Comparison of ENCODE assay signal across 24 cellular contexts in the genomic region with DNA sequence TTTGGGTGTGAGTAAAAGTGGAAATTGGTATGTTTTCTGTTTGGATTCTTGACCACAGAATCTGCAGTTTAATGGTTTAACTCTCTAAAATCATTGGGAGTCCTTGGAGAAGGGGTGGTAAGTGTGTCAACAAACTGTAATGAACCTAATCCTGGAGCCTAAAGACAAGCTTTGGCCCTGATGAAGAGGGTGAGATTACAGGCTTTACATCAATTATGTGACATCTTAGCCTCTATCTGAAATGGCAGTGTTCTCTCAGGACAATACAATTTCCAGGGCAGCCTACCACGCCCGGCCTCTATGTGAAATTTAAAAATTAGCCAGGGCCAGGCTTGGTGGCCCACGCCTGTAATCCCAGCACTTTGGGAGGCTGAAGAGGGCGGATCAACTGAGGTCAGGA. TPM values are rescaled to one million over a fixed set of nuclear protein-coding genes. Genes with fewer than 3 reads are reported as not detected.
"Had no signal": no experiment of that assay in that cellular context is flagged by ENCODE, and none has a peak within 500 bp of the region (broad histone marks: within the 10 kb centered on the region; RNA-seq: fewer than 3 reads in every experiment).

No MANE protein-coding gene starts in this region.

- H3K9me3 ChIP-seq: left lung, neutrophil, pancreas, psoas muscle, thyroid gland, upper lobe of right lung had no signal

- H3K27ac ChIP-seq: foreskin keratinocyte, left lung, neutrophil, pancreas, psoas muscle, thyroid gland, upper lobe of right lung had no signal

- H3K27me3 ChIP-seq: foreskin keratinocyte, left lung, neutrophil, pancreas, thyroid gland, upper lobe of right lung had no signal

- H3K36me3 ChIP-seq: neutrophil, pancreas had no signal

- H3K4me3 ChIP-seq: left lung, lung, pancreas, psoas muscle, thyroid gland, upper lobe of right lung had no signal

- DNase-seq: activated CD4-positive, alpha-beta memory T cell treated with anti-CD3 and anti-CD28 coated beads for 36 hours; activated CD4-positive, alpha-beta T cell treated with anti-CD3 and anti-CD28 coated beads for 48 hours; activated CD4-positive, CD25-positive, alpha-beta regulatory T cell; activated gamma-delta T cell treated with Interleukin-2 at 50 U/mL for 16 hours; anterior cingulate cortex; caudate nucleus; effector CD8-positive, alpha-beta T cell; erythroblast; foreskin keratinocyte; hippocampal formation; kidney glomerular epithelial cell; left lung; midbrain; pancreas; psoas muscle; right cardiac atrium; stimulated activated CD4-positive, alpha-beta T cell treated with anti-CD3 and anti-CD28 coated beads, Interleukin-4, amount 100 ng/mL, for 24 hours; stimulated activated naive CD4-positive, alpha-beta T cell treated with Interleukin-2 at 50 U/mL for 16 hours; substantia nigra; T1000; thyroid gland; upper lobe of right lung had no signal

RNA-seq across cellular contexts. Expression of gene GRAMD2A, which starts 37.7 kb away (rescaled TPM):
- total RNA-seq: activated CD4-positive, alpha-beta memory T cell treated with anti-CD3 and anti-CD28 coated beads for 36 hours; psoas muscle had no signal
